Comparison of ENCODE assay signal across 9 cellular contexts in the genomic region with DNA sequence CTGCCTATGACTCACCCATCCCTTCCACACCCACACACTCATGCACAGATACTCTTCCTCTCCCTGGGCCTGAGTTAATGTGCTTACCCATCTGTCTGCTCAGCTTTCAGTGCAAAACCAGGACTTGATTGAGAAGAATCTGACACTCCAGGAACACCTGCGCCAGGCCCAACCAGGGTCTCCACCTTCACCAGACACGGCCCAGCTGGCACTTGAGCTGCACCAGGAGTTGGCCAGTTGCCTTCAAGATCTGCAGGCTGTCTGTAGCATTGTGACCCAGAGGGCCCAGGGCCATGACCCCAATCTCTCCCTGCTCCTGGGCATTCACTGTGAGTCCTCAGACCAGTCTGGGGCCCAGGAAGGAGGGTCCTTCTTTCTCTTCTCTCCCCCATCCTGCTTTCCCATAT. TPM values are rescaled to one million over a fixed set of nuclear protein-coding genes. Genes with fewer than 3 reads are reported as not detected.
DNase-seq lines count a peak whose midpoint lies in the region; ATAC-seq and TF ChIP-seq lines count a peak whose summit lies in the region.
"Had no signal": no experiment of that assay in that cellular context is flagged by ENCODE, and none has a peak within 500 bp of the region (broad histone marks: within the 10 kb centered on the region; RNA-seq: fewer than 3 reads in every experiment).

No MANE protein-coding gene starts in this region.

- H3K4me2 ChIP-seq in osteoblast (ENCODE audit: insufficient read depth, low read length), result peak overlapping the region; percentile 68

- DNase-seq in LoVo (ENCODE audit: low spot score) (peak; percentile 77), coronary artery (ENCODE audit: low spot score) (no peak), osteoblast (ENCODE audit: insufficient read length, low spot score, missing footprints) (peak; percentile 96), NCI-H748 (lab: John Stamatoyannopoulos, UW; ENCODE audit: unreplicated experiment) (no peak), SHP77 (lab: John Stamatoyannopoulos, UW) (no peak)

- TF ChIP-seq CTCF in C4-2B (conservative IDR thresholded peaks at IDR 0.05) (no peak), coronary artery (IDR thresholded peaks at IDR 0.05) (no peak), osteoblast (IDR thresholded peaks at IDR 0.05; ENCODE audit: extremely low read depth, low read depth, low read length) (no peak)

- peaks cover 22% of the 10 kb centered on the region for H3K79me2 ChIP-seq in osteoblast (ENCODE audit: insufficient read depth, low read length)

- H3K27ac ChIP-seq in C4-2B, result peak overlapping the region; percentile 63
- H3K27ac ChIP-seq in coronary artery, result peak overlapping the region; percentile 59 to 100
- peak overlapping the region; percentile 76 for H3K27ac ChIP-seq in osteoblast (ENCODE audit: low read depth, low read length)

- ATAC-seq in GM19035 (IDR thresholded peaks at IDR 0.05; ENCODE audit: unreplicated experiment) (no peak), HG03520 (IDR thresholded peaks at IDR 0.05; ENCODE audit: unreplicated experiment) (no peak)

- no peaks in the 10 kb centered on the region for H3K9me3 ChIP-seq in osteoblast (ENCODE audit: low read depth, low read length)

- H3K4me1 ChIP-seq in osteoblast (ENCODE audit: insufficient read depth, low read length), result peaks cover 55% of the 10 kb centered on the region

- H4K20me1 ChIP-seq in osteoblast (ENCODE audit: insufficient read depth, low read length), result peaks cover 10% of the 10 kb centered on the region

- no peaks in the 10 kb centered on the region for H3K27me3 ChIP-seq in osteoblast (ENCODE audit: insufficient read depth, low read length)

- H3K4me3 ChIP-seq in coronary artery (no peak overlapping the region), osteoblast (ENCODE audit: insufficient read depth, low read length) (peak overlapping the region; percentile 14)

- peaks cover 33% of the 10 kb centered on the region for H3K36me3 ChIP-seq in osteoblast (ENCODE audit: insufficient read depth, low read length)

- no peak overlapping the region for H2AFZ ChIP-seq in osteoblast (ENCODE audit: low read length)

RNA-seq across cellular contexts. Expression of a gene that starts 3.5 kb away (rescaled TPM):
- 29.2 and 30.8 TPM in 2 replicates for total RNA-seq in osteoblast

RNA-seq across cellular contexts. Expression of a gene that starts 30.0 kb away (rescaled TPM):
- 5.8 and 6.2 TPM in 2 replicates for total RNA-seq in osteoblast

RNA-seq across cellular contexts. Expression of a gene that starts 41.3 kb away (rescaled TPM):
- not detected in 2 replicates for total RNA-seq in osteoblast
- total RNA-seq: myocyte had no signal

RNA-seq across cellular contexts. Expression of a gene that starts 42.4 kb away (rescaled TPM):
- total RNA-seq in osteoblast, result 8.0 and 9.1 TPM in 2 replicates

Comparison
In these comparisons a context has a peak if more than half of its experiments do, and no peak if none do; other contexts are left out.
1. DNase-seq: peak in LoVo (single experiment) and osteoblast (single experiment); none in coronary artery (single experiment), NCI-H748 (single experiment) and SHP77 (0 of 2).
2. Peak in every context shown above with its lines, with median percentiles within 50 percentile points of each other: H3K27ac ChIP-seq.